8 cellular contexts compared by ENCODE assay signal in the genomic region with DNA sequence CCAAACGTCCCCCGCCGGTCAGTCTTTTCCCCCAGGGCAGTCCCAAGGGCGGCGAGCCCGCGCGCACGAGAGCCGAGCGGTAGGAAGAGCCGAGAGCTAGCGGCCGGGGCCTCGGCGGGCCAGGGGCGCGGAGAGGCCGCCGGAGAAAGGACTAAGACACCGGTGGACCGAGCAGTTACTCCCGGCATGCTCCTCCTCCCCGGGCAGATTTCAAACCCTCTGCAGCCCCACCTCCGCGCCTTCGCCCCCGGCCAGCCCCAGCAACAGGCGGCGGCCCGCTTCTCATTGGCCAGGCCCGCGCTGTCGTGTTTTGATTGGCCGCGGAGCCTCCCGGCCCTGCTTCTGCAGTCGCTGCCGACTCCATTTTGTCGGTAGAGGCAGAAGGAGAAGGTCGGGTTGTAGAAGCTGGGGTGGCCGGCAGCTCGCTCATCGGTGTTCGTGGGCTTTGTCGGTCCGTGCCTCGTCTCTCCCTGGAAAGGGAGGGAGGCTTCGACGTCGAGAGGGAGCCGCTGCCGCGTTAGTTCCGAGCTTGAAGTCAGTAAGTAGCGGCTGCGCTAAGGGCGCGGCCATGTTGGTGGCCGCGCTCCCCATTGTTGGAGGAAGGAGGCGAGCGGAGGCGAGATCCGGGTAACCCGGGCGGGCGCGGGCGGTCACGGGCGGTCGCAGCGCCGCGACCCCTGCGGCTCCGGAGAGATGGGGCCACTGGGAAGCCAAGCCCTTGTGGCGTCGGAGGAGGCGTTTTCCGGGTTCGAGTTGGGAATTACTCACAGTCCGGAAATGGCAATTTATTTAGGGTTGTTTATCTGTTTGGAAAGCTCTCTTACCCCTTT.
DNase-seq lines count a peak whose midpoint lies in the region; ATAC-seq and FAIRE-seq lines count a peak whose summit lies in the region.

PNRC2 (plus strand) TSS at position 368 of the 830 bp plus-strand sequence. CDS start 1,630 bp downstream, outside the sequence.

- DNase-seq in AML-193 (lab: John Stamatoyannopoulos, UW) = peak; percentile 89 to 93
- DNase-seq in GM19239 (ENCODE audit: insufficient read length, low spot score) = peak; percentile 75
- DNase-seq in NCI-H524 treated with DMSO at 0.1 percent for 48 hours (lab: John Stamatoyannopoulos, UW) = peak; percentile 67
- peak; percentile 98 for DNase-seq in activated CD4-positive, alpha-beta T cell treated with anti-CD3 and anti-CD28 coated beads for 48 hours
- peak; percentile 91 to 93 for DNase-seq in stimulated activated CD4-positive, alpha-beta T cell treated with anti-CD3 and anti-CD28 coated beads, Interleukin-1b, Interleukin-23, amount 100 ng/mL, for 4 hours (ENCODE audit: low read depth in 2 of 2)

- peak; percentile 96 for FAIRE-seq in GM19239 (lab: Jason Lieb, UNC)
- peak; percentile 14 for FAIRE-seq in colon (lab: Jason Lieb, UNC)

- ATAC-seq in HG03457 (IDR thresholded peaks at IDR 0.05; ENCODE audit: unreplicated experiment) = peak; percentile 58

- peak within 1 kb of the TSS; percentile 98 for H3K27ac ChIP-seq in layer of hippocampus (ENCODE audit: low read depth, low read length)

- no peaks in the 10 kb centered on the region for H3K27me3 ChIP-seq in layer of hippocampus (ENCODE audit: control insufficient read depth, insufficient read depth, low read length)

Comparison
In these comparisons a context has a peak if more than half of its experiments do, and no peak if none do; other contexts are left out.
1. Peak in every context shown above with its lines: DNase-seq, ATAC-seq and H3K27ac ChIP-seq.